14 cellular contexts compared by ENCODE assay signal in genomic region chr6:133774356-133774755, GRCh38.
A peak's percentile ranks its signal among the peaks of the same experiment; 100 is the strongest.
DNase-seq lines count a peak whose midpoint lies in the region; ATAC-seq and TF ChIP-seq lines count a peak whose summit lies in the region.
"Had no signal": no experiment of that assay in that cellular context is flagged by ENCODE, and none has a peak within 500 bp of the region (broad histone marks: within the 10 kb centered on the region; RNA-seq: fewer than 3 reads in every experiment).

No MANE protein-coding gene starts in this region.

- H3K4me3 ChIP-seq in A673 (ENCODE audit: low read depth, low read length, poor library complexity, severe bottlenecking) = no peak overlapping the region
- H3K4me3 ChIP-seq in SJSA1 = no peak overlapping the region
- H3K4me3 ChIP-seq in fibroblast of pulmonary artery (replicated peaks; ENCODE audit: low read depth, low read length) = no peak overlapping the region
- no peak overlapping the region for H3K4me3 ChIP-seq in gastrocnemius medialis
- H3K4me3 ChIP-seq: cardiac muscle cell, vagina had no signal

- in situ Hi-C loops in gastrocnemius medialis (cut with MboI; ENCODE audit: low sequenced_read_pairs in 4 of 4) = no loop called here

- intact Hi-C loops in A673 (cut with micrococcal nuclease; ENCODE audit: unreplicated experiment) = no loop called here
- intact Hi-C loops in gastrocnemius medialis (cut with DNase I; ENCODE audit: low total_unique reads) = no loop called here

- peaks cover 6% of the 10 kb centered on the region for H3K27me3 ChIP-seq in A673 (replicated peaks; ENCODE audit: insufficient read depth, low read depth, low read length, poor library complexity)
- no peaks in the 10 kb centered on the region for H3K27me3 ChIP-seq in SJSA1 (replicated peaks)
- no peaks in the 10 kb centered on the region for H3K27me3 ChIP-seq in gastrocnemius medialis
- H3K27me3 ChIP-seq: neutrophil, vagina had no signal

- H3K4me1 ChIP-seq in A673 (ENCODE audit: insufficient read depth, low read length, poor library complexity, severe bottlenecking) (no peaks in the 10 kb centered on the region), SJSA1 (replicated peaks) (peaks cover 12% of the 10 kb centered on the region), gastrocnemius medialis (no peaks in the 10 kb centered on the region)
- H3K4me1 ChIP-seq: vagina had no signal

- H3K27ac ChIP-seq in A673 (ENCODE audit: low read depth, low read length, poor library complexity, severe bottlenecking) (no peak overlapping the region), SJSA1 (peak overlapping the region; percentile 65), gastrocnemius medialis (no peak overlapping the region)
- H3K27ac ChIP-seq: cardiac muscle cell, neutrophil, vagina had no signal

- peak; percentile 69 for DNase-seq in A673 (ENCODE audit: low spot score)
- peak; percentile 15 for DNase-seq in H4 (ENCODE audit: low spot score)
- no peak for DNase-seq in SJSA1 (ENCODE audit: low read depth in 1 of 2, low spot score in 2 of 2)
- peak; percentile 76 for DNase-seq in fibroblast of pulmonary artery (ENCODE audit: low read depth)
- no peak for DNase-seq in gastrocnemius medialis
- DNase-seq in NCI-H748 (lab: John Stamatoyannopoulos, UW; ENCODE audit: unreplicated experiment) = no peak
- DNase-seq: activated T-cell treated with anti-CD3 and anti-CD28 coated beads, Interleukin-2, amount 50 U/mL, for 4 hours; stimulated activated CD8-positive, alpha-beta memory T cell treated with anti-CD3 and anti-CD28 coated beads, Interleukin-4, amount 100 ng/mL, for 48 hours had no signal

- no peaks in the 10 kb centered on the region for H3K36me3 ChIP-seq in A673 (ENCODE audit: insufficient read depth, low read length, poor library complexity, severe bottlenecking)
- 0 out of 2 replicates have a peak, but pooled peaks cover 2% of the 10 kb centered on the region for H3K36me3 ChIP-seq in SJSA1
- no peaks in the 10 kb centered on the region for H3K36me3 ChIP-seq in gastrocnemius medialis
- H3K36me3 ChIP-seq: cardiac muscle cell, neutrophil, vagina had no signal

- TF ChIP-seq POLR2A in gastrocnemius medialis (IDR thresholded peaks at IDR 0.05) = no peak

- TF ChIP-seq CTCF in A673 (conservative IDR thresholded peaks at IDR 0.05; ENCODE audit: low read depth, low read length) = no peak
- no peak for TF ChIP-seq CTCF in fibroblast of pulmonary artery (IDR thresholded peaks at IDR 0.05; ENCODE audit: low read length, missing control alignments)
- no peak for TF ChIP-seq CTCF in gastrocnemius medialis (IDR thresholded peaks at IDR 0.05 in 4 of 5, conservative IDR thresholded peaks at IDR 0.05 in 1 of 5)

- no peak for ATAC-seq in gastrocnemius medialis
- ATAC-seq in GM21515 (IDR thresholded peaks at IDR 0.05; ENCODE audit: unreplicated experiment) = no peak
- ATAC-seq in HG02763 (IDR thresholded peaks at IDR 0.05; ENCODE audit: unreplicated experiment) = no peak
- ATAC-seq: WTC11 had no signal

- H3K9me3 ChIP-seq in A673 (ENCODE audit: low read depth, low read length, poor library complexity, severe bottlenecking) (no peaks in the 10 kb centered on the region), SJSA1 (replicated peaks) (no peaks in the 10 kb centered on the region), gastrocnemius medialis (no peaks in the 10 kb centered on the region)
- H3K9me3 ChIP-seq: neutrophil, vagina had no signal

- no TSS peak for BruUV-seq in A673 (replicated peaks; lab: Mats Ljungman, UMichigan)

- CTCF ChIA-PET in A673 (lab: Charles Lee) = no interaction called here

- POLR2A ChIA-PET in A673 (lab: Charles Lee; ENCODE audit: low non-redundant PET) = no interaction called here

Comparison
In these comparisons a context has a peak if more than half of its experiments do, and no peak if none do; other contexts are left out.
1. DNase-seq: peak in A673 (single experiment), H4 (single experiment) and fibroblast of pulmonary artery (single experiment); none in SJSA1 (0 of 2), gastrocnemius medialis (0 of 2) and NCI-H748 (single experiment).